26 cellular contexts compared by ENCODE assay signal in the genomic region with DNA sequence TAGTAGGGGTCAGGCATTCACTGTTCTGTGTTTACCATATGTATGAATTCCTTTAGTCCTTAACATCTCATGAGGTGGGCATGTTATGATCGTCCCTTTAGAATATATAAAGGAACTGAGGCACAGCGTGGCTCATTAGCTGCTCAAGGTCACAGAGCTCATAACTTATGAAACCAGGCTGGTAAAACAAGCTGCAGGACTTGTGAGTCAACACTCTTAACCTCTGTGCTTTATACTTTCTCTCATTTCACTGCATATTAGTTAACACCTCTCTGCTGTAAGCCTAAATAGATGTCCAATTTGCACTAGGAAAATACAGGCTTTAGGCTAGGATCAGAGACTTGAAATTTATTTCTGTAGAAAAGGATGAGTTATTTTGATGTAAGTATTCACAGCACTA.
"Had no signal": no experiment of that assay in that cellular context is flagged by ENCODE, and none has a peak within 500 bp of the region (broad histone marks: within the 10 kb centered on the region; RNA-seq: fewer than 3 reads in every experiment).

No MANE protein-coding gene starts in this region.

- H3K9me3 ChIP-seq: lower lobe of right lung, neutrophil, right atrium auricular region, testis, tibial artery had no signal

- H3K4me3 Mint-ChIP-seq: natural killer cell; neural crest cell; stimulated activated memory B cell treated with anti-CD40 and anti-IgM and Interleukin-4, amounts not matched to agents 10 μg/mL and 1 μg/mL and 100 μg/mL, for 72 hours; type B pancreatic cell had no signal

- H3K36me3 Mint-ChIP-seq: natural killer cell; stimulated activated memory B cell treated with anti-CD40 and anti-IgM and Interleukin-4, amounts not matched to agents 10 μg/mL and 1 μg/mL and 100 μg/mL, for 72 hours; type B pancreatic cell had no signal

- H3K9ac ChIP-seq: parathyroid adenoma had no signal

- H2AFZ ChIP-seq: parathyroid adenoma had no signal

- H3K4me1 Mint-ChIP-seq: neural crest cell had no signal

- H3K4me2 ChIP-seq: smooth muscle cell had no signal

- ATAC-seq: lower lobe of right lung; natural killer cell; sciatic nerve; stimulated activated memory B cell treated with anti-CD40 and anti-IgM and Interleukin-4, amounts not matched to agents 10 μg/mL and 1 μg/mL and 100 μg/mL, for 72 hours; stimulated activated naive CD8-positive, alpha-beta T cell treated with anti-CD3 and anti-CD28 coated beads, Interleukin-15, Interleukin-2, amounts not matched to agents 100 U/mL and 50 U/mL, for 24 hours had no signal

- H3K36me3 ChIP-seq: lower lobe of right lung, neutrophil, right atrium auricular region, tibial artery had no signal

- H3K9me3 Mint-ChIP-seq: natural killer cell; neural crest cell; stimulated activated memory B cell treated with anti-CD40 and anti-IgM and Interleukin-4, amounts not matched to agents 10 μg/mL and 1 μg/mL and 100 μg/mL, for 72 hours; type B pancreatic cell had no signal

- H3K4me1 ChIP-seq: testis, tibial artery had no signal

- H3K4me3 ChIP-seq: coronary artery, lower lobe of right lung, right atrium auricular region, smooth muscle cell, testis, tibial artery had no signal

- H3K27me3 Mint-ChIP-seq: progenitor cell of endocrine pancreas; stimulated activated memory B cell treated with anti-CD40 and anti-IgM and Interleukin-4, amounts not matched to agents 10 μg/mL and 1 μg/mL and 100 μg/mL, for 72 hours; type B pancreatic cell had no signal

- H3K79me2 ChIP-seq: parathyroid adenoma had no signal

- H3K27me3 ChIP-seq: neutrophil, right atrium auricular region, testis, tibial artery had no signal

- H3K27ac ChIP-seq: coronary artery, lower lobe of right lung, neutrophil, parathyroid adenoma, testis, tibial artery had no signal

- FAIRE-seq: endothelial cell of umbilical vein, frontal cortex, keratinocyte had no signal

- DNase-seq: dermis blood vessel endothelial cell; effector memory CD4-positive, alpha-beta T cell; erythroblast; left ventricle myocardium superior; lower lobe of right lung; natural killer cell; stimulated activated CD4-positive, alpha-beta T cell treated with anti-CD3 and anti-CD28 coated beads, Interleukin-12 subunit alpha, Interleukin-12 subunit beta, amount 100 ng/mL, for 4 hours; stimulated activated CD4-positive, alpha-beta T cell treated with anti-CD3 and anti-CD28 coated beads, Interleukin-1b, Interleukin-23, amount 100 ng/mL, for 48 hours; stimulated activated CD4-positive, alpha-beta T cell treated with anti-CD3 and anti-CD28 coated beads, Interleukin-4, amount 100 ng/mL, for 24 hours; stimulated activated naive CD8-positive, alpha-beta T cell treated with anti-CD3 and anti-CD28 coated beads, Interleukin-15, Interleukin-2, amounts not matched to agents 100 U/mL and 50 U/mL, for 24 hours; substantia nigra; testis; tibial artery had no signal

- H3K27ac Mint-ChIP-seq: natural killer cell; progenitor cell of endocrine pancreas; stimulated activated memory B cell treated with anti-CD40 and anti-IgM and Interleukin-4, amounts not matched to agents 10 μg/mL and 1 μg/mL and 100 μg/mL, for 72 hours; type B pancreatic cell had no signal
